ENCODE assay signal across 18 cellular contexts in the genomic region with DNA sequence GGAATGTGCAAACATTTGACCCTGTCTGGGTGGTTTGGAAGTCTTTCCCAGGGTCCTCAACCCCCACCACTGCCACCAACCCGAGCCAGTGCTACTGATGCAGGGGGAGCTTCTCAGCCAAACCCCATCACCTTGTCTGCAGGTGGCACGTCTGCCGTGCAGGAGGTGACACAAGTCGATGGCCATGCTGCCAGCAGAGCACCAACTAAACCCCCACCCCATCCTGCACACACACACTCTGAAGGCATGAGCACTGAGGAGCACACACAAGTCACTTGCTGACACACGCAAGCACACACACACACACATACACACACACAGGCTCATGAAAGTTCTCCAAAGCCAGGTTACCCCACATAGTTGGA.
DNase-seq lines count a peak whose midpoint lies in the region; ATAC-seq and TF ChIP-seq lines count a peak whose summit lies in the region.
"Had no signal": no experiment of that assay in that cellular context is flagged by ENCODE, and none has a peak within 500 bp of the region (broad histone marks: within the 10 kb centered on the region; RNA-seq: fewer than 3 reads in every experiment).

No MANE protein-coding gene starts in this region.

- DNase-seq in left ventricle myocardium superior (peak; percentile 8), left cardiac atrium (no peak), endodermal cell (peak; percentile 34), osteoblast (ENCODE audit: insufficient read length, low spot score, missing footprints) (peak; percentile 23), NCI-H187 treated with DMSO at 0.1 percent for 48 hours (lab: John Stamatoyannopoulos, UW) (no peak), DMS 273 treated with DMSO at 0.1 percent for 48 hours (lab: John Stamatoyannopoulos, UW) (no peak), iPS-NIHi7 (ENCODE audit: extremely low spot score) (no peak)
- DNase-seq: Calu3; CD8-positive, alpha-beta T cell; DMS53; DND-41; EL; H7 had no signal

- no peak overlapping the region for H3K4me2 ChIP-seq in osteoblast (ENCODE audit: insufficient read depth, low read length)
- H3K4me2 ChIP-seq: GM23338 had no signal

- H3K4me3 ChIP-seq in endodermal cell (ENCODE audit: low read length) = no peak overlapping the region
- no peak overlapping the region for H3K4me3 ChIP-seq in osteoblast (ENCODE audit: insufficient read depth, low read length)
- H3K4me3 ChIP-seq: BLaER1 treated with 17β-estradiol and CSF1 and Interleukin-3, amounts not matched to agents 10 nM and 100 nM; GM23338 had no signal

- no peak overlapping the region for H3K4me3 Mint-ChIP-seq in endodermal cell
- H3K4me3 Mint-ChIP-seq: B cell; CD8-positive, alpha-beta T cell; GM23338 had no signal

- H3K27me3 Mint-ChIP-seq in endodermal cell (ENCODE audit: insufficient read depth) = no peaks in the 10 kb centered on the region
- H3K27me3 Mint-ChIP-seq: B cell had no signal

- intact Hi-C loops in left ventricle myocardium superior (cut with micrococcal nuclease) = no loop called here
- intact Hi-C loops in left cardiac atrium (cut with DNase I) = no loop called here

- H3K27ac ChIP-seq in endodermal cell (ENCODE audit: low read depth, low read length) = no peak overlapping the region
- no peak overlapping the region for H3K27ac ChIP-seq in osteoblast (ENCODE audit: low read depth, low read length)
- H3K27ac ChIP-seq: BLaER1 treated with 17β-estradiol and CSF1 and Interleukin-3, amounts not matched to agents 10 nM and 100 nM had no signal

- no peak overlapping the region for H2AFZ ChIP-seq in osteoblast (ENCODE audit: low read length)
- H2AFZ ChIP-seq: GM23338 had no signal

- no peaks in the 10 kb centered on the region for H3K36me3 Mint-ChIP-seq in endodermal cell (ENCODE audit: low read depth)

- H3K36me3 ChIP-seq in endodermal cell (ENCODE audit: control insufficient read depth, insufficient read depth, low read length) (no peaks in the 10 kb centered on the region), osteoblast (ENCODE audit: insufficient read depth, low read length) (peaks cover 9% of the 10 kb centered on the region)
- H3K36me3 ChIP-seq: BLaER1 treated with 17β-estradiol and CSF1 and Interleukin-3, amounts not matched to agents 10 nM and 100 nM had no signal

- no peaks in the 10 kb centered on the region for H3K9me3 ChIP-seq in endodermal cell (ENCODE audit: control insufficient read depth, low read length)
- H3K9me3 ChIP-seq in osteoblast (ENCODE audit: low read depth, low read length) = no peaks in the 10 kb centered on the region

- H3K27me3 ChIP-seq in endodermal cell (ENCODE audit: control insufficient read depth, insufficient read depth, low read length, poor library complexity, severe bottlenecking) = no peaks in the 10 kb centered on the region
- H3K27me3 ChIP-seq in osteoblast (ENCODE audit: insufficient read depth, low read length) = no peaks in the 10 kb centered on the region

- WGBS in endodermal cell (ENCODE audit: insufficient coverage in 1 of 2, insufficient read length in 1 of 2), 2 experiments = 92 to 100% methylated on average over 1 to 5 of the region's 5 CpGs

- H3K9ac ChIP-seq in endodermal cell (ENCODE audit: extremely low read depth, low read length, poor library complexity, severe bottlenecking) = no peak overlapping the region
- H3K9ac ChIP-seq: BLaER1 treated with 17β-estradiol and CSF1 and Interleukin-3, amounts not matched to agents 10 nM and 100 nM had no signal

- H3K27ac Mint-ChIP-seq in endodermal cell = no peak overlapping the region
- H3K27ac Mint-ChIP-seq: B cell; CD8-positive, alpha-beta T cell; GM23338 had no signal

- H3K4me1 Mint-ChIP-seq in endodermal cell = no peaks in the 10 kb centered on the region

- ATAC-seq in left ventricle myocardium superior (no peak), left cardiac atrium (no peak)
- ATAC-seq: CD8-positive, alpha-beta T cell; HCT116; HepG2 had no signal

- no peaks in the 10 kb centered on the region for H3K4me1 ChIP-seq in endodermal cell (ENCODE audit: control insufficient read depth, insufficient read depth, low read length)
- H3K4me1 ChIP-seq in osteoblast (ENCODE audit: insufficient read depth, low read length) = peaks cover 4% of the 10 kb centered on the region

- no peaks in the 10 kb centered on the region for H3K9me3 Mint-ChIP-seq in endodermal cell
- H3K9me3 Mint-ChIP-seq: CD8-positive, alpha-beta T cell; GM23338 had no signal

- TF ChIP-seq CTCF in endodermal cell (conservative IDR thresholded peaks at IDR 0.05) (no peak), osteoblast (IDR thresholded peaks at IDR 0.05; ENCODE audit: extremely low read depth, low read depth, low read length) (no peak)

- peaks cover 5% of the 10 kb centered on the region for H4K20me1 ChIP-seq in osteoblast (ENCODE audit: insufficient read depth, low read length)

- no peaks in the 10 kb centered on the region for H3K79me2 ChIP-seq in osteoblast (ENCODE audit: insufficient read depth, low read length)

Comparison
In these comparisons a context has a peak if more than half of its experiments do, and no peak if none do; other contexts are left out.
1. DNase-seq: peak in left ventricle myocardium superior (single experiment), endodermal cell (single experiment) and osteoblast (single experiment); none in left cardiac atrium (single experiment), NCI-H187 treated with DMSO at 0.1 percent for 48 hours (single experiment), DMS 273 treated with DMSO at 0.1 percent for 48 hours (single experiment) and iPS-NIHi7 (single experiment).